ENCODE assay signal across 8 cellular contexts in the genomic region with DNA sequence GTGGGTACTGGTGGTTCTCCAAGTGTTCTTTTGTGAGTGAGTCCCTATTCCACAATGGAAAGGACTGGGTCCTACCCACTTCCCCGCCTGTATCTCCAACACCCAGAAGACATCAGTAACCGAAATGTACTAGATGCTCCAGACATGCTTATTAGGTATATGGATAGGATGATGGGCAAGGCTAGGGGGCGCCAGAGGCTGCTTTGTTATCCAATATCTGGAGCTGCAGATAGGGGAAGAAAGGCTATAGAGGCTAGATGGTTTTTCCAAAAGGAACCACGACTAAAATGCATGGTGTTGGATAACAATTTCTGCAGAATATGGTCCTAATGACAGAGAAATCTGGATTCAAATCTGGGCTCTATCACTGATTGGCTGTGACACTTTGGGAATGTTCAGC. TPM values are rescaled to one million over a fixed set of nuclear protein-coding genes. Genes with fewer than 3 reads are reported as not detected.
DNase-seq lines count a peak whose midpoint lies in the region; ATAC-seq lines count a peak whose summit lies in the region.

No MANE protein-coding gene starts in this region.

- no peak for ATAC-seq in GM21423 (IDR thresholded peaks at IDR 0.05; ENCODE audit: unreplicated experiment)

- no peak overlapping the region for H3K9ac ChIP-seq in adipocyte (ENCODE audit: low read length)

- H3K36me3 ChIP-seq in adipocyte (ENCODE audit: control insufficient read depth, insufficient read depth, low read length, severe bottlenecking) (no peaks in the 10 kb centered on the region), iPS DF 6.9 (ENCODE audit: control insufficient read depth, insufficient read depth, low read length) (no peaks in the 10 kb centered on the region)

- no peak overlapping the region for H3K27ac ChIP-seq in iPS DF 6.9 (ENCODE audit: low read length)

- peak; percentile 81 for DNase-seq in DMS53 treated with DMSO at 0.1 percent for 48 hours (lab: John Stamatoyannopoulos, UW; ENCODE audit: unreplicated experiment)
- peak; percentile 45 for DNase-seq in Jurkat, Clone E6-1 (ENCODE audit: low read depth, low spot score)
- peak; percentile 72 for DNase-seq in SIG-M5 treated with dmso at 0.1 percent for 504 hours (lab: John Stamatoyannopoulos, UW; ENCODE audit: unreplicated experiment)
- DNase-seq in adipocyte (ENCODE audit: low read depth): peak; percentile 43
- peak; percentile 35 for DNase-seq in iPS DF 6.9 (ENCODE audit: low read depth, low spot score)
- DNase-seq in stimulated activated CD4-positive, alpha-beta T cell treated with anti-CD3 and anti-CD28 coated beads, Interleukin-1b, Interleukin-23, amount 100 ng/mL, for 4 hours (ENCODE audit: low read depth in 2 of 2): peak; percentile 20 to 39
- DNase-seq in GM19240 (ENCODE audit: insufficient read length, low spot score): no peak

- H3K27me3 ChIP-seq in adipocyte (replicated peaks; ENCODE audit: control insufficient read depth, insufficient read depth, low read length): peaks cover 25% of the 10 kb centered on the region
- H3K27me3 ChIP-seq in iPS DF 6.9 (ENCODE audit: control insufficient read depth, insufficient read depth, low read length): no peaks in the 10 kb centered on the region

- no CpG with 5 or more reads among the region's 4 CpGs for WGBS in iPS DF 6.9 (ENCODE audit: insufficient coverage, insufficient read length)

- H3K9me3 ChIP-seq in adipocyte (ENCODE audit: control insufficient read depth, low read length): peaks cover 3% of the 10 kb centered on the region
- no peaks in the 10 kb centered on the region for H3K9me3 ChIP-seq in iPS DF 6.9 (ENCODE audit: control insufficient read depth, insufficient read depth, low read length)

- peaks cover 4% of the 10 kb centered on the region for H3K4me1 ChIP-seq in adipocyte (ENCODE audit: control insufficient read depth, insufficient read depth, low read length)
- no peaks in the 10 kb centered on the region for H3K4me1 ChIP-seq in iPS DF 6.9 (ENCODE audit: control insufficient read depth, insufficient read depth, low read length)

- no peak overlapping the region for H3K4me3 ChIP-seq in Jurkat, Clone E6-1 (ENCODE audit: low read length)
- H3K4me3 ChIP-seq in adipocyte (ENCODE audit: low read length) (no peak overlapping the region), iPS DF 6.9 (ENCODE audit: low read length) (no peak overlapping the region)

RNA-seq across cellular contexts. Expression of a gene that starts 56.2 kb away (rescaled TPM):
- polyA plus RNA-seq in Jurkat, Clone E6-1 (2012; ENCODE audit: insufficient read depth, insufficient read length): 51.9 TPM
